ENCODE assay signal across 8 cellular contexts in genomic region chr6:13614926-13615801, GRCh38. TPM values are rescaled to one million over a fixed set of nuclear protein-coding genes. Genes with fewer than 3 reads are reported as not detected.
DNase-seq lines count a peak whose midpoint lies in the region; ATAC-seq, FAIRE-seq and TF ChIP-seq lines count a peak whose summit lies in the region.

Gene NOL7 (plus strand): TSS chr6:13615335. CDS start chr6:13615359, 24 bp downstream.

- TF ChIP-seq POLR2A in H1 (IDR thresholded peaks at IDR 0.05; ENCODE audit: control extremely low read depth in 1 of 2, low read depth in 2 of 2, low read length in 2 of 2), result peak in 1 of 2 experiments; percentile 94; a peak in 2 of 3 replicates

- H2BK12ac ChIP-seq in H1 (ENCODE audit: low read depth, low read length), result peak within 1 kb of the TSS; percentile 55; the same call in 1 of the 2 replicates

- H3K4me2 ChIP-seq in H1 (ENCODE audit: insufficient read depth in 1 of 2, low read depth in 2 of 2, low read length in 2 of 2) (peak within 1 kb of the TSS; percentile 88 to 94), mesendoderm (ENCODE audit: low read length) (peak within 1 kb of the TSS; percentile 97)

- H3K4ac ChIP-seq in H1 (replicated peaks; ENCODE audit: insufficient read length, low read depth, low read length) (peak within 1 kb of the TSS; percentile 98), mesendoderm (ENCODE audit: low read depth, low read length) (peak within 1 kb of the TSS; percentile 72)

- H4K8ac ChIP-seq in H1 (ENCODE audit: extremely low read depth, insufficient read depth, low read length), result peak within 1 kb of the TSS; percentile 97
- H4K8ac ChIP-seq in mesendoderm (ENCODE audit: low read depth, low read length), result no peak within 1 kb of the TSS

- in situ Hi-C loops in Caki2 (cut with HindIII; ENCODE audit: low pct_unique_long_range_greater_than_20kb, low sequenced_read_pairs), result no loop called here

- peaks cover 5% of the 10 kb centered on the region; the same call in 1 of the 2 replicates for H3K23me2 ChIP-seq in H1 (ENCODE audit: low read depth, low read length)

- H3K4me1 ChIP-seq in H1 (replicated peaks in 1 of 4; ENCODE audit: control insufficient read depth in 3 of 4, insufficient read depth in 4 of 4, low read length in 3 of 4) (peaks cover 0 to 2% (median under 1%) of the 10 kb centered on the region in 4 experiments; a peak in 3 of 7 replicates), mesendoderm (ENCODE audit: control insufficient read depth, low read depth, low read length) (peaks cover 4% of the 10 kb centered on the region)

- CTCF ChIA-PET in H1 (lab: Charles Lee; ENCODE audit: partially characterized antibody), result interaction anchor here (0.8 to 3.6 kb wide), 19 partner anchors 9 to 288 kb away, joined by 3 to 26 read pairs (median 4); partner anchors contain the start of gene SIRT5

- peak within 1 kb of the TSS; percentile 97 for H4K91ac ChIP-seq in H1 (replicated peaks; ENCODE audit: insufficient read length, low read length)

- peaks cover 2 to 9% of the 10 kb centered on the region in 2 experiments for H4K20me1 ChIP-seq in H1 (replicated peaks in 1 of 2; ENCODE audit: control insufficient read depth in 1 of 2, insufficient read depth in 2 of 2, low read length in 2 of 2)

- no peak within 1 kb of the TSS for H3K14ac ChIP-seq in H1 (ENCODE audit: insufficient read length)

- H3K36me3 ChIP-seq in H1 (ENCODE audit: control insufficient read depth in 2 of 4, insufficient read depth in 4 of 4, low read length in 3 of 4) (peaks cover 12 to 32% (median 19%) of the 10 kb centered on the region in 4 experiments), mesendoderm (ENCODE audit: control insufficient read depth, insufficient read depth, low read length) (peaks cover 4% of the 10 kb centered on the region)

- TF ChIP-seq CTCF in H1 (IDR thresholded peaks at IDR 0.05; ENCODE audit: control extremely low read depth in 1 of 3, insufficient read depth in 1 of 3, low read depth in 1 of 3, low read length in 3 of 3), result peak; percentile 80 to 99 (median 95)

- DNase-seq in Caki2 (ENCODE audit: low read depth), result peak; percentile 94
- peak; percentile 97 for DNase-seq in HTR-8/SVneo (ENCODE audit: insufficient read length, low spot score)
- peak; percentile 94 for DNase-seq in NOMO-1 treated with DMSO at 0.1 percent for 48 hours (lab: John Stamatoyannopoulos, UW; ENCODE audit: unreplicated experiment)
- peak; percentile 92 to 97 (median 96) for DNase-seq in activated CD8-positive, alpha-beta memory T cell treated with anti-CD3 and anti-CD28 coated beads for 48 hours (ENCODE audit: low read depth in 2 of 3, low spot score in 2 of 3)
- peak; percentile 95 to 99 for DNase-seq in H1 (ENCODE audit: low read depth in 1 of 2, low spot score in 2 of 2)
- DNase-seq in mesendoderm, result peak; percentile 98
- DNase-seq in stimulated activated CD8-positive, alpha-beta memory T cell treated with anti-CD3 and anti-CD28 coated beads, Interleukin-15, amount 100 ng/mL, for 1 hour (ENCODE audit: low read depth), result peak; percentile 99

- H3K23ac ChIP-seq in H1 (ENCODE audit: insufficient read length) (no peak within 1 kb of the TSS), mesendoderm (ENCODE audit: low read length) (peak within 1 kb of the TSS; percentile 48)

- H2BK15ac ChIP-seq in H1 (ENCODE audit: low read length), result no peak within 1 kb of the TSS
- H2BK15ac ChIP-seq in mesendoderm (replicated peaks; ENCODE audit: low read depth), result no peak within 1 kb of the TSS

- POLR2A ChIA-PET in H1 (lab: Charles Lee; ENCODE audit: partially characterized antibody), result interaction anchor here (0.7 to 3.9 kb wide), 29 partner anchors 10 to 328 kb away, joined by 3 to 32 read pairs (median 4); partner anchors contain the start of genes GFOD1, RANBP9, SIRT5 and TBC1D7

- H2BK20ac ChIP-seq in H1 (ENCODE audit: low read length), result no peak within 1 kb of the TSS

- peak in 1 of 2 experiments; percentile 1; a peak in 2 of 4 replicates for TF ChIP-seq RAD21 in H1 (IDR thresholded peaks at IDR 0.05 in 1 of 2, conservative IDR thresholded peaks at IDR 0.05 in 1 of 2; ENCODE audit: low read depth in 2 of 2, low read length in 2 of 2)

- H3K9ac ChIP-seq in H1 (replicated peaks in 1 of 4; ENCODE audit: extremely low read depth in 1 of 4, low read depth in 3 of 4, low read length in 3 of 4) (peak within 1 kb of the TSS; percentile 83 to 98 (median 91)), mesendoderm (ENCODE audit: low read length) (peak within 1 kb of the TSS; percentile 95)

- 3% methylated on average over 56 of the region's 85 CpGs; no CpG with 5 or more reads in 1 of the 2 experiments for WGBS in H1 (ENCODE audit: extremely low coverage in 1 of 2, insufficient coverage in 1 of 2, insufficient read length in 1 of 2, insufficient replicate concordance in 2 of 2, low coverage in 1 of 2, low lambda C conversion rate in 2 of 2, missing lambda C conversion rate in 1 of 2), 2 experiments
- WGBS in mesendoderm (ENCODE audit: extremely low coverage, insufficient coverage, low lambda C conversion rate), result no CpG with 5 or more reads among the region's 85 CpGs

- no peaks in the 10 kb centered on the region for H3K9me3 ChIP-seq in H1 (ENCODE audit: insufficient read depth in 2 of 2, low read depth in 1 of 2, low read length in 1 of 2)

- H3K56ac ChIP-seq in H1 (replicated peaks; ENCODE audit: insufficient read length, low read depth, low read length), result peak within 1 kb of the TSS; percentile 94
- peak within 1 kb of the TSS; percentile 97 for H3K56ac ChIP-seq in mesendoderm (ENCODE audit: low read length)

- H2BK120ac ChIP-seq in H1 (replicated peaks; ENCODE audit: low read depth, low read length) (peak within 1 kb of the TSS; percentile 81), mesendoderm (ENCODE audit: low read depth, low read length) (no peak within 1 kb of the TSS)

- peak within 1 kb of the TSS; percentile 95 for H3K18ac ChIP-seq in H1 (ENCODE audit: extremely low read depth, low read length)
- H3K18ac ChIP-seq in mesendoderm (ENCODE audit: low read length), result peak within 1 kb of the TSS; percentile 73

- FAIRE-seq in HTR-8/SVneo (lab: Jason Lieb, UNC), result peak; percentile 98
- FAIRE-seq in H1 (lab: Jason Lieb, UNC), result no peak

- TF ChIP-seq EP300 in H1 (IDR thresholded peaks at IDR 0.05; ENCODE audit: borderline replicate concordance in 1 of 2, low read depth in 2 of 2, low read length in 2 of 2), result no peak

- H3K79me1 ChIP-seq in H1 (ENCODE audit: low read depth, low read length), result no peaks in the 10 kb centered on the region
- peaks cover 9% of the 10 kb centered on the region for H3K79me1 ChIP-seq in mesendoderm (ENCODE audit: low read length)

- H2AK5ac ChIP-seq in H1 (ENCODE audit: low read depth, low read length), result no peak within 1 kb of the TSS
- H2AK5ac ChIP-seq in mesendoderm (ENCODE audit: low read length), result no peak within 1 kb of the TSS

- H2BK5ac ChIP-seq in H1 (ENCODE audit: low read depth, low read length) (peak within 1 kb of the TSS; percentile 89; the same call in 1 of the 2 replicates), mesendoderm (ENCODE audit: low read length) (peak within 1 kb of the TSS; percentile 26)

- H3K27ac ChIP-seq in H1 (ENCODE audit: low read depth, low read length), result peak within 1 kb of the TSS; percentile 87
- H3K27ac ChIP-seq in mesendoderm (ENCODE audit: low read depth, low read length), result peak within 1 kb of the TSS; percentile 52

- peak; percentile 83 for ATAC-seq in GM21360 (IDR thresholded peaks at IDR 0.05; ENCODE audit: unreplicated experiment)

- peak within 1 kb of the TSS; percentile 86 for H4K5ac ChIP-seq in H1 (ENCODE audit: insufficient read length, low read depth, low read length)
- no peak within 1 kb of the TSS for H4K5ac ChIP-seq in mesendoderm (ENCODE audit: low read length)

- H3K79me2 ChIP-seq in H1 (ENCODE audit: control insufficient read depth in 1 of 2, insufficient read depth in 2 of 2, low read length in 2 of 2) (peaks cover 3 to 20% of the 10 kb centered on the region in 2 experiments; a peak in 3 of 4 replicates), mesendoderm (ENCODE audit: control insufficient read depth, insufficient read depth, low read length) (peaks cover 19% of the 10 kb centered on the region)

- peak within 1 kb of the TSS; percentile 58 to 99 (median 91) for H3K4me3 ChIP-seq in H1 (ENCODE audit: extremely low read depth in 1 of 4, insufficient read depth in 2 of 4, low read depth in 3 of 4, low read length in 4 of 4)
- H3K4me3 ChIP-seq in mesendoderm (ENCODE audit: low read length), result peak within 1 kb of the TSS; percentile 67

- peak within 1 kb of the TSS; percentile 31; the same call in 1 of the 2 replicates for H2AFZ ChIP-seq in H1 (ENCODE audit: low read length)

- H3K27me3 ChIP-seq in H1 (replicated peaks in 1 of 4; ENCODE audit: control insufficient read depth in 3 of 4, extremely low read depth in 1 of 4, insufficient read depth in 3 of 4, low read length in 3 of 4) (no peaks in the 10 kb centered on the region), mesendoderm (ENCODE audit: insufficient read depth, low read length, poor library complexity) (no peaks in the 10 kb centered on the region)

TF ChIP-seq in H1, 55 proteins besides CTCF, POLR2A, EP300 and RAD21 (continues in another document):
- TF ChIP-seq POLR2AphosphoS5 (IDR thresholded peaks at IDR 0.05; ENCODE audit: low read depth, low read length) (peak; percentile 90), BCL11A (IDR thresholded peaks at IDR 0.05; ENCODE audit: low read depth in 2 of 2, low read length in 2 of 2) (no peak), ZNF274 (IDR thresholded peaks at IDR 0.05; ENCODE audit: borderline replicate concordance, extremely low read depth, low read length) (no peak), TEAD4 (IDR thresholded peaks at IDR 0.05; ENCODE audit: low read depth, low read length) (peak; percentile 29; the same call in 1 of the 2 replicates), TAF1 (IDR thresholded peaks at IDR 0.05; ENCODE audit: low read depth, low read length) (peak; percentile 89), MAX (IDR thresholded peaks at IDR 0.05) (peak; percentile 99), CEBPB (IDR thresholded peaks at IDR 0.05; ENCODE audit: low read depth, low read length) (no peak; the same call in 1 of the 2 replicates)

RNA-seq across cellular contexts. Expression of gene NOL7, which starts in this region (rescaled TPM):
- total RNA-seq in Caki2 (2014; rRNA removed; shearing (Covaris generic); ENCODE audit: low replicate concordance), result 138 and 143 TPM in 2 replicates
- total RNA-seq in H1 (2021; fragmentation: NEBNext Ultra II Directional; extraction: Animal tissue kit (Norgen Biotek cat#: 25700)), result 67.8 and 70.4 TPM in 2 replicates
- 16.4 and 22.8 TPM in 2 replicates for polyA plus RNA-seq in H1 (2011; rRNA removed)
- polyA plus RNA-seq in H1 (2011; cell fraction: cytosol; rRNA removed), result 47.1 TPM
- polyA plus RNA-seq in H1 (2011; cell fraction: nucleus; rRNA removed), result 14.7 TPM
- 44.9 to 67.6 TPM (median 56.7 TPM) in 4 replicates for polyA plus RNA-seq in H1 (2012, experiment 1 of 2)
- 35.2 TPM for polyA plus RNA-seq in H1 (2012, experiment 2 of 2)
- polyA plus RNA-seq in H1 (2013, experiment 1 of 2), result 112 TPM
- 112 TPM for polyA plus RNA-seq in H1 (2013, experiment 2 of 2)
- polyA minus RNA-seq in H1 (2011; rRNA and poly(A)+ RNA removed), result 1.9 and 2.5 TPM in 2 replicates
- 9.1 TPM for polyA minus RNA-seq in H1 (2011; cell fraction: cytosol; rRNA and poly(A)+ RNA removed)
- 9.7 TPM for polyA minus RNA-seq in H1 (2011; cell fraction: nucleus; rRNA and poly(A)+ RNA removed)
- polyA plus RNA-seq in mesendoderm (2013, experiment 1 of 2), result 156 TPM
- 155 TPM for polyA plus RNA-seq in mesendoderm (2013, experiment 2 of 2)

Comparison
In these comparisons a context has a peak if more than half of its experiments do, and no peak if none do; other contexts are left out.
1. Peak in every context shown above with its lines: DNase-seq, ATAC-seq, H3K4me3 ChIP-seq and H3K27ac ChIP-seq.